ENCODE assay signal across 21 cellular contexts in genomic region chr9:110877376-110877775, GRCh38.
"Had no signal": no experiment of that assay in that cellular context is flagged by ENCODE, and none has a peak within 500 bp of the region (broad histone marks: within the 10 kb centered on the region; RNA-seq: fewer than 3 reads in every experiment).

No MANE protein-coding gene starts in this region.

- H3K4me1 ChIP-seq: breast epithelium, psoas muscle, upper lobe of right lung had no signal

- H3K27ac ChIP-seq: breast epithelium, neural progenitor cell, ovary, psoas muscle, upper lobe of right lung had no signal

- H3K36me3 ChIP-seq: breast epithelium, ovary, upper lobe of right lung had no signal

- H3K9ac ChIP-seq: neural progenitor cell had no signal

- ATAC-seq: activated CD8-positive, alpha-beta T cell treated with anti-CD3 and anti-CD28 coated beads for 36 hours; left colon; psoas muscle; right cardiac atrium; upper lobe of right lung had no signal

- H3K27ac Mint-ChIP-seq: activated CD4-positive, alpha-beta T cell treated with anti-CD3 and anti-CD28 coated beads, Interleukin-2, amount 10 ng/mL, durations not matched to agents 24 days and 14 days; activated CD8-positive, alpha-beta T cell treated with anti-CD3 and anti-CD28 coated beads for 36 hours; activated naive CD4-positive, alpha-beta T cell treated with anti-CD3 and anti-CD28 coated beads for 36 hours; stimulated activated naive CD8-positive, alpha-beta T cell treated with anti-CD3 and anti-CD28 coated beads, Interleukin-15, Interleukin-2, amounts not matched to agents 100 ng/mL and 50 ng/mL, for 24 hours had no signal

- H3K9me3 Mint-ChIP-seq: activated CD4-positive, alpha-beta T cell treated with anti-CD3 and anti-CD28 coated beads, Interleukin-2, amount 10 ng/mL, durations not matched to agents 24 days and 14 days; activated CD8-positive, alpha-beta T cell treated with anti-CD3 and anti-CD28 coated beads for 36 hours; activated naive CD4-positive, alpha-beta T cell treated with anti-CD3 and anti-CD28 coated beads for 36 hours; stimulated activated naive CD8-positive, alpha-beta T cell treated with anti-CD3 and anti-CD28 coated beads, Interleukin-15, Interleukin-2, amounts not matched to agents 100 ng/mL and 50 ng/mL, for 24 hours had no signal

- H3K27me3 Mint-ChIP-seq: activated CD4-positive, alpha-beta T cell treated with anti-CD3 and anti-CD28 coated beads, Interleukin-2, amount 10 ng/mL, durations not matched to agents 24 days and 14 days had no signal

- H2AFZ ChIP-seq: neural progenitor cell had no signal

- DNase-seq: activated CD4-positive, alpha-beta T cell treated with anti-CD3 and anti-CD28 coated beads, Interleukin-2, amount 10 ng/mL, durations not matched to agents 24 days and 14 days; activated CD4-positive, CD25-positive, alpha-beta regulatory T cell; activated CD8-positive, alpha-beta T cell treated with anti-CD3 and anti-CD28 coated beads for 36 hours; activated naive CD4-positive, alpha-beta T cell treated with anti-CD3 and anti-CD28 coated beads for 36 hours; activated T-cell treated with anti-CD3 and anti-CD28 coated beads, Interleukin-2, amount 50 U/mL, for 1 hour; effector CD8-positive, alpha-beta T cell; foreskin fibroblast; hypothalamus; islet precursor cell; left colon; midbrain; ovary; psoas muscle; right cardiac atrium; T-helper 1 cell; T-helper 9 cell; upper lobe of right lung had no signal

- H3K27me3 ChIP-seq: breast epithelium, neural progenitor cell, ovary, upper lobe of right lung had no signal

- H3K4me3 ChIP-seq: breast epithelium, lung, neural progenitor cell, ovary, psoas muscle, upper lobe of right lung had no signal

- H3K4me1 Mint-ChIP-seq: activated CD4-positive, alpha-beta T cell treated with anti-CD3 and anti-CD28 coated beads, Interleukin-2, amount 10 ng/mL, durations not matched to agents 24 days and 14 days had no signal

- H3K9me3 ChIP-seq: breast epithelium, ovary, psoas muscle, upper lobe of right lung had no signal

- H3K4me3 Mint-ChIP-seq: activated CD4-positive, alpha-beta T cell treated with anti-CD3 and anti-CD28 coated beads, Interleukin-2, amount 10 ng/mL, durations not matched to agents 24 days and 14 days; activated CD8-positive, alpha-beta T cell treated with anti-CD3 and anti-CD28 coated beads for 36 hours; activated naive CD4-positive, alpha-beta T cell treated with anti-CD3 and anti-CD28 coated beads for 36 hours; neural progenitor cell; stimulated activated naive CD8-positive, alpha-beta T cell treated with anti-CD3 and anti-CD28 coated beads, Interleukin-15, Interleukin-2, amounts not matched to agents 100 ng/mL and 50 ng/mL, for 24 hours had no signal
